ENCODE assay signal across 1 cellular context in genomic region chr22:30313527-30314385, GRCh38.
TF ChIP-seq lines count a peak whose summit lies in the region.

No MANE protein-coding gene starts in this region.

TF ChIP-seq in GM12878, 131 proteins besides CTCF, POLR2A, EP300 and RAD21:
- TF ChIP-seq, protein P1, sequence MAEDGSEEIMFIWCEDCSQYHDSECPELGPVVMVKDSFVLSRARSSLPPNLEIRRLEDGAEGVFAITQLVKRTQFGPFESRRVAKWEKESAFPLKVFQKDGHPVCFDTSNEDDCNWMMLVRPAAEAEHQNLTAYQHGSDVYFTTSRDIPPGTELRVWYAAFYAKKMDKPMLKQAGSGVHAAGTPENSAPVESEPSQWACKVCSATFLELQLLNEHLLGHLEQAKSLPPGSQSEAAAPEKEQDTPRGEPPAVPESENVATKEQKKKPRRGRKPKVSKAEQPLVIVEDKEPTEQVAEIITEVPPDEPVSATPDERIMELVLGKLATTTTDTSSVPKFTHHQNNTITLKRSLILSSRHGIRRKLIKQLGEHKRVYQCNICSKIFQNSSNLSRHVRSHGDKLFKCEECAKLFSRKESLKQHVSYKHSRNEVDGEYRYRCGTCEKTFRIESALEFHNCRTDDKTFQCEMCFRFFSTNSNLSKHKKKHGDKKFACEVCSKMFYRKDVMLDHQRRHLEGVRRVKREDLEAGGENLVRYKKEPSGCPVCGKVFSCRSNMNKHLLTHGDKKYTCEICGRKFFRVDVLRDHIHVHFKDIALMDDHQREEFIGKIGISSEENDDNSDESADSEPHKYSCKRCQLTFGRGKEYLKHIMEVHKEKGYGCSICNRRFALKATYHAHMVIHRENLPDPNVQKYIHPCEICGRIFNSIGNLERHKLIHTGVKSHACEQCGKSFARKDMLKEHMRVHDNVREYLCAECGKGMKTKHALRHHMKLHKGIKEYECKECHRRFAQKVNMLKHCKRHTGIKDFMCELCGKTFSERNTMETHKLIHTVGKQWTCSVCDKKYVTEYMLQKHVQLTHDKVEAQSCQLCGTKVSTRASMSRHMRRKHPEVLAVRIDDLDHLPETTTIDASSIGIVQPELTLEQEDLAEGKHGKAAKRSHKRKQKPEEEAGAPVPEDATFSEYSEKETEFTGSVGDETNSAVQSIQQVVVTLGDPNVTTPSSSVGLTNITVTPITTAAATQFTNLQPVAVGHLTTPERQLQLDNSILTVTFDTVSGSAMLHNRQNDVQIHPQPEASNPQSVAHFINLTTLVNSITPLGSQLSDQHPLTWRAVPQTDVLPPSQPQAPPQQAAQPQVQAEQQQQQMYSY (CRISPR knock-in tag; IDR thresholded peaks at IDR 0.05): no peak
- no peak for TF ChIP-seq PAX5 (IDR thresholded peaks at IDR 0.05; ENCODE audit: borderline replicate concordance, low read depth, low read length)
- TF ChIP-seq, protein P2, sequence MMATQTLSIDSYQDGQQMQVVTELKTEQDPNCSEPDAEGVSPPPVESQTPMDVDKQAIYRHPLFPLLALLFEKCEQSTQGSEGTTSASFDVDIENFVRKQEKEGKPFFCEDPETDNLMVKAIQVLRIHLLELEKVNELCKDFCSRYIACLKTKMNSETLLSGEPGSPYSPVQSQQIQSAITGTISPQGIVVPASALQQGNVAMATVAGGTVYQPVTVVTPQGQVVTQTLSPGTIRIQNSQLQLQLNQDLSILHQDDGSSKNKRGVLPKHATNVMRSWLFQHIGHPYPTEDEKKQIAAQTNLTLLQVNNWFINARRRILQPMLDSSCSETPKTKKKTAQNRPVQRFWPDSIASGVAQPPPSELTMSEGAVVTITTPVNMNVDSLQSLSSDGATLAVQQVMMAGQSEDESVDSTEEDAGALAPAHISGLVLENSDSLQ (IDR thresholded peaks at IDR 0.05): peak; percentile 60; the same call in 1 of the 2 replicates
- TF ChIP-seq TAF1 (IDR thresholded peaks at IDR 0.05; ENCODE audit: borderline replicate concordance, low read depth, low read length): no peak
